1 cellular context compared by ENCODE assay signal in the genomic region with DNA sequence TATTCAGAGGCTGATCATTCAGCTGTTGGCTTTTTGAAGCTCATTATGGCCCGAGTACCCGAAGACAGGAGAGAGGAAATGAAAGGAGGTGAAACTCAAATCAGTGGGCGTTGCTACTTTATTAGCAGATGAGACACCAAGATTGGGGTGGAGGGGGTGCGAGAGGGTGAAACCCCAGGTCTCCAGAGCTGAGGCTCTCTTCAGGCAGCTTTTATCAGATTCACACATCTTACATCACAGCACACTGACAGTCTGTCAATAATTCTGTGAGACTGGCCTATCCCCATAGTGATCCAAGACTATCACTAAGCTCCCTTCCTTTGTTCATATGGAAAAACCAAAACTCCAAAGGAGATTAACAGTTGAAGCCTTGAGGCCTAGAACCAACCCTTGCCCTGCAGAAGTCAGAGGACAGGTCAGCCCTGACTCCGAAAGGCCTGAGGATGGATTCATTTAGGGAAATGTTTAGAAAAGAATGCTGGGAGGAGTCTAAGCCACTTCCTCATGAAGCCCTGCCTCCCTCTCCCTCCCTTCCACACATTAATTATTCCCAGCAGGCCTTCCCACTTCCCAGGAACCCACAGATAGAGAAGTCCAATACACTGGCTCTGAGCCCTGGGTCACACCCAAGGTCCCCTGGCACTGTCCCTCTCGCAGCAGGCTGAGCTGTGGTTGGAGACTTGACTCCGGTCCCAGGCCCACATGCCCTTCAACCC.
TF ChIP-seq lines count a peak whose summit lies in the region.

No MANE protein-coding gene starts in this region.

TF ChIP-seq in GM23338, 12 proteins besides CTCF, POLR2A, EP300 and RAD21:
- TF ChIP-seq, protein P1, sequence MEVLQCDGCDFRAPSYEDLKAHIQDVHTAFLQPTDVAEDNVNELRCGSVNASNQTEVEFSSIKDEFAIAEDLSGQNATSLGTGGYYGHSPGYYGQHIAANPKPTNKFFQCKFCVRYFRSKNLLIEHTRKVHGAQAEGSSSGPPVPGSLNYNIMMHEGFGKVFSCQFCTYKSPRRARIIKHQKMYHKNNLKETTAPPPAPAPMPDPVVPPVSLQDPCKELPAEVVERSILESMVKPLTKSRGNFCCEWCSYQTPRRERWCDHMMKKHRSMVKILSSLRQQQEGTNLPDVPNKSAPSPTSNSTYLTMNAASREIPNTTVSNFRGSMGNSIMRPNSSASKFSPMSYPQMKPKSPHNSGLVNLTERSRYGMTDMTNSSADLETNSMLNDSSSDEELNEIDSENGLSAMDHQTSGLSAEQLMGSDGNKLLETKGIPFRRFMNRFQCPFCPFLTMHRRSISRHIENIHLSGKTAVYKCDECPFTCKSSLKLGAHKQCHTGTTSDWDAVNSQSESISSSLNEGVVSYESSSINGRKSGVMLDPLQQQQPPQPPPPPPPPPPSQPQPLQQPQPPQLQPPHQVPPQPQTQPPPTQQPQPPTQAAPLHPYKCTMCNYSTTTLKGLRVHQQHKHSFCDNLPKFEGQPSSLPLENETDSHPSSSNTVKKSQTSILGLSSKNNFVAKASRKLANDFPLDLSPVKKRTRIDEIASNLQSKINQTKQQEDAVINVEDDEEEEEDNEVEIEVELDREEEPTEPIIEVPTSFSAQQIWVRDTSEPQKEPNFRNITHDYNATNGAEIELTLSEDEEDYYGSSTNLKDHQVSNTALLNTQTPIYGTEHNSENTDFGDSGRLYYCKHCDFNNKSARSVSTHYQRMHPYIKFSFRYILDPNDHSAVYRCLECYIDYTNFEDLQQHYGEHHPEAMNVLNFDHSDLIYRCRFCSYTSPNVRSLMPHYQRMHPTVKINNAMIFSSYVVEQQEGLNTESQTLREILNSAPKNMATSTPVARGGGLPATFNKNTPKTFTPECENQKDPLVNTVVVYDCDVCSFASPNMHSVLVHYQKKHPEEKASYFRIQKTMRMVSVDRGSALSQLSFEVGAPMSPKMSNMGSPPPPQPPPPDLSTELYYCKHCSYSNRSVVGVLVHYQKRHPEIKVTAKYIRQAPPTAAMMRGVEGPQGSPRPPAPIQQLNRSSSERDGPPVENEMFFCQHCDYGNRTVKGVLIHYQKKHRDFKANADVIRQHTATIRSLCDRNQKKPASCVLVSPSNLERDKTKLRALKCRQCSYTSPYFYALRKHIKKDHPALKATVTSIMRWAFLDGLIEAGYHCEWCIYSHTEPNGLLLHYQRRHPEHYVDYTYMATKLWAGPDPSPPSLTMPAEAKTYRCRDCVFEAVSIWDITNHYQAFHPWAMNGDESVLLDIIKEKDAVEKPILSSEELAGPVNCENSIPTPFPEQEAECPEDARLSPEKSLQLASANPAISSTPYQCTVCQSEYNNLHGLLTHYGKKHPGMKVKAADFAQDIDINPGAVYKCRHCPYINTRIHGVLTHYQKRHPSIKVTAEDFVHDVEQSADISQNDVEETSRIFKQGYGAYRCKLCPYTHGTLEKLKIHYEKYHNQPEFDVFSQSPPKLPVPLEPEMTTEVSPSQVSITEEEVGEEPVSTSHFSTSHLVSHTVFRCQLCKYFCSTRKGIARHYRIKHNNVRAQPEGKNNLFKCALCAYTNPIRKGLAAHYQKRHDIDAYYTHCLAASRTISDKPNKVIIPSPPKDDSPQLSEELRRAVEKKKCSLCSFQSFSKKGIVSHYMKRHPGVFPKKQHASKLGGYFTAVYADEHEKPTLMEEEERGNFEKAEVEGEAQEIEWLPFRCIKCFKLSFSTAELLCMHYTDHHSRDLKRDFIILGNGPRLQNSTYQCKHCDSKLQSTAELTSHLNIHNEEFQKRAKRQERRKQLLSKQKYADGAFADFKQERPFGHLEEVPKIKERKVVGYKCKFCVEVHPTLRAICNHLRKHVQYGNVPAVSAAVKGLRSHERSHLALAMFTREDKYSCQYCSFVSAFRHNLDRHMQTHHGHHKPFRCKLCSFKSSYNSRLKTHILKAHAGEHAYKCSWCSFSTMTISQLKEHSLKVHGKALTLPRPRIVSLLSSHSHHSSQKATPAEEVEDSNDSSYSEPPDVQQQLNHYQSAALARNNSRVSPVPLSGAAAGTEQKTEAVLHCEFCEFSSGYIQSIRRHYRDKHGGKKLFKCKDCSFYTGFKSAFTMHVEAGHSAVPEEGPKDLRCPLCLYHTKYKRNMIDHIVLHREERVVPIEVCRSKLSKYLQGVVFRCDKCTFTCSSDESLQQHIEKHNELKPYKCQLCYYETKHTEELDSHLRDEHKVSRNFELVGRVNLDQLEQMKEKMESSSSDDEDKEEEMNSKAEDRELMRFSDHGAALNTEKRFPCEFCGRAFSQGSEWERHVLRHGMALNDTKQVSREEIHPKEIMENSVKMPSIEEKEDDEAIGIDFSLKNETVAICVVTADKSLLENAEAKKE (CRISPR knock-in tag; IDR thresholded peaks at IDR 0.05): no peak
- no peak for TF ChIP-seq POLR2AphosphoS5 (IDR thresholded peaks at IDR 0.05; ENCODE audit: low read depth)
- TF ChIP-seq JUNB (IDR thresholded peaks at IDR 0.05; ENCODE audit: unreplicated experiment): no peak
- no peak for TF ChIP-seq STAT1 (IDR thresholded peaks at IDR 0.05; ENCODE audit: unreplicated experiment)
- TF ChIP-seq, protein P2, sequence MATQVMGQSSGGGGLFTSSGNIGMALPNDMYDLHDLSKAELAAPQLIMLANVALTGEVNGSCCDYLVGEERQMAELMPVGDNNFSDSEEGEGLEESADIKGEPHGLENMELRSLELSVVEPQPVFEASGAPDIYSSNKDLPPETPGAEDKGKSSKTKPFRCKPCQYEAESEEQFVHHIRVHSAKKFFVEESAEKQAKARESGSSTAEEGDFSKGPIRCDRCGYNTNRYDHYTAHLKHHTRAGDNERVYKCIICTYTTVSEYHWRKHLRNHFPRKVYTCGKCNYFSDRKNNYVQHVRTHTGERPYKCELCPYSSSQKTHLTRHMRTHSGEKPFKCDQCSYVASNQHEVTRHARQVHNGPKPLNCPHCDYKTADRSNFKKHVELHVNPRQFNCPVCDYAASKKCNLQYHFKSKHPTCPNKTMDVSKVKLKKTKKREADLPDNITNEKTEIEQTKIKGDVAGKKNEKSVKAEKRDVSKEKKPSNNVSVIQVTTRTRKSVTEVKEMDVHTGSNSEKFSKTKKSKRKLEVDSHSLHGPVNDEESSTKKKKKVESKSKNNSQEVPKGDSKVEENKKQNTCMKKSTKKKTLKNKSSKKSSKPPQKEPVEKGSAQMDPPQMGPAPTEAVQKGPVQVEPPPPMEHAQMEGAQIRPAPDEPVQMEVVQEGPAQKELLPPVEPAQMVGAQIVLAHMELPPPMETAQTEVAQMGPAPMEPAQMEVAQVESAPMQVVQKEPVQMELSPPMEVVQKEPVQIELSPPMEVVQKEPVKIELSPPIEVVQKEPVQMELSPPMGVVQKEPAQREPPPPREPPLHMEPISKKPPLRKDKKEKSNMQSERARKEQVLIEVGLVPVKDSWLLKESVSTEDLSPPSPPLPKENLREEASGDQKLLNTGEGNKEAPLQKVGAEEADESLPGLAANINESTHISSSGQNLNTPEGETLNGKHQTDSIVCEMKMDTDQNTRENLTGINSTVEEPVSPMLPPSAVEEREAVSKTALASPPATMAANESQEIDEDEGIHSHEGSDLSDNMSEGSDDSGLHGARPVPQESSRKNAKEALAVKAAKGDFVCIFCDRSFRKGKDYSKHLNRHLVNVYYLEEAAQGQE (IDR thresholded peaks at IDR 0.05; ENCODE audit: unreplicated experiment): no peak
- no peak for TF ChIP-seq ZNF114 (CRISPR knock-in tag; IDR thresholded peaks at IDR 0.05)
- TF ChIP-seq EZH2 (IDR thresholded peaks at IDR 0.05; ENCODE audit: low read depth, unreplicated experiment): no peak
- no peak for TF ChIP-seq CREB1 (CRISPR knock-in tag; IDR thresholded peaks at IDR 0.05; ENCODE audit: low read depth)
- TF ChIP-seq NANOG (IDR thresholded peaks at IDR 0.05; ENCODE audit: borderline replicate concordance): no peak
- TF ChIP-seq, protein P3, sequence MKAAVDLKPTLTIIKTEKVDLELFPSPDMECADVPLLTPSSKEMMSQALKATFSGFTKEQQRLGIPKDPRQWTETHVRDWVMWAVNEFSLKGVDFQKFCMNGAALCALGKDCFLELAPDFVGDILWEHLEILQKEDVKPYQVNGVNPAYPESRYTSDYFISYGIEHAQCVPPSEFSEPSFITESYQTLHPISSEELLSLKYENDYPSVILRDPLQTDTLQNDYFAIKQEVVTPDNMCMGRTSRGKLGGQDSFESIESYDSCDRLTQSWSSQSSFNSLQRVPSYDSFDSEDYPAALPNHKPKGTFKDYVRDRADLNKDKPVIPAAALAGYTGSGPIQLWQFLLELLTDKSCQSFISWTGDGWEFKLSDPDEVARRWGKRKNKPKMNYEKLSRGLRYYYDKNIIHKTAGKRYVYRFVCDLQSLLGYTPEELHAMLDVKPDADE (IDR thresholded peaks at IDR 0.05): no peak
- no peak for TF ChIP-seq ZNF331 (CRISPR knock-in tag; IDR thresholded peaks at IDR 0.05; ENCODE audit: low read depth)
